ENCODE assay signal across 8 cellular contexts in the genomic region with DNA sequence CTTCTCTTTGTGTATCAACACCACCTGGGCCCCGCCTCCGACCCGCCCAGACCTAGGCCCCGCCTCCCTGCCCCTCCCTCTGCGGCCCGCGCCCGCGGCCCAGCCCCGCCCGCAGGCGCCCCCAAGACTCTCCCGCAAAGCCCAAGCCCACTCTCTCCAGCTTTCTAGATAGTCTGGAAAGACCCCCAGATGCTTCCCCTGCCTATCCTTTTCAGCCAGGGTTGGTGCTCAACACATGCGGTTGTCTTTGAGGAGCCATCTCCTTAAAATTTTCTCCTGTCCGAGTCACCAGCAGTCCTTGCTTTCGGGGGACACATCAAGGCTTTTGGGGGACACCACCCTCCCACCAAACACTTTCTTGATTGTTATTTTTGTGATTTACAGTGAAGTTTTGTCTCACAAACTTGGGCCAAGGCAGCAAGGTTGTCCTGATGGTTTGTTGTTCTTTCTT. TPM values are rescaled to one million over a fixed set of nuclear protein-coding genes. Genes with fewer than 3 reads are reported as not detected.
A peak's percentile ranks its signal among the peaks of the same experiment; 100 is the strongest.
DNase-seq lines count a peak whose midpoint lies in the region; ATAC-seq, FAIRE-seq and TF ChIP-seq lines count a peak whose summit lies in the region.

No MANE protein-coding gene starts in this region.

- H3K27me3 ChIP-seq in GM12878 (replicated peaks in 1 of 2; ENCODE audit: control insufficient read depth in 2 of 2, insufficient read depth in 2 of 2, low read length in 1 of 2) = no peaks in the 10 kb centered on the region
- no peaks in the 10 kb centered on the region for H3K27me3 ChIP-seq in upper lobe of right lung

- TF ChIP-seq EP300 in A549 (IDR thresholded peaks at IDR 0.05) = no peak
- no peak for TF ChIP-seq EP300 in GM12878 (IDR thresholded peaks at IDR 0.05; ENCODE audit: borderline replicate concordance in 1 of 2, control insufficient read depth in 1 of 2, low read depth in 2 of 2, low read length in 2 of 2)

- RAD21 ChIA-PET in GM12878 (lab: Charles Lee; ENCODE audit: unreplicated experiment) = interaction anchor here (0.6 to 3.3 kb wide), 5 partner anchors 10 to 1162 kb away, joined by 3 to 10 read pairs (median 3); a partner anchor contains a TSS

- H3K9me3 ChIP-seq in A549 (no peaks in the 10 kb centered on the region), GM12878 (replicated peaks; ENCODE audit: control insufficient read depth, insufficient read depth, low read length) (no peaks in the 10 kb centered on the region), upper lobe of right lung (no peaks in the 10 kb centered on the region)

- WGBS in A549 (ENCODE audit: missing lambda C conversion rate) = 4% methylated on average over 4 of the region's 16 CpGs
- 0% methylated on average over 5 of the region's 16 CpGs for WGBS in GM12878 (ENCODE audit: insufficient coverage, insufficient replicate concordance, low lambda C conversion rate, missing lambda C conversion rate)

- POLR2A ChIA-PET in A549 (lab: Yijun Ruan, JAX) = interaction anchor here (0.7 to 3.3 kb wide), 4 partner anchors 11 to 288 kb away, joined by 3 to 28 read pairs (median 6); no protein-coding TSS in a partner anchor
- POLR2A ChIA-PET in GM12878 (lab: Charles Lee) = interaction anchor here (0.6 to 1.8 kb wide), 4 partner anchors 12 to 139 kb away, joined by 3 to 7 read pairs (median 4); no protein-coding TSS in a partner anchor

- BruUV-seq in GM12878 (replicated peaks; lab: Mats Ljungman, UMichigan) = no TSS peak

- H3K4me3 ChIP-seq in A549 (peak overlapping the region; percentile 91), GM12878 (peak overlapping the region; percentile 84), upper lobe of right lung (peak overlapping the region; percentile 92)

- H3K27ac ChIP-seq in A549 (peak overlapping the region; percentile 99 to 100), GM12878 (ENCODE audit: control insufficient read depth, insufficient read depth) (peak overlapping the region; percentile 64), upper lobe of right lung (peak overlapping the region; percentile 98)

- in situ Hi-C loops in GM12878 (cut with MboI) = no loop called here

- peak overlapping the region; percentile 100 for H2AFZ ChIP-seq in GM12878 (ENCODE audit: control insufficient read depth, low read depth, low read length)

- no peak for FAIRE-seq in A549 (lab: Jason Lieb, UNC)
- no peak for FAIRE-seq in GM12878 (lab: Jason Lieb, UNC)
- FAIRE-seq in D721Med (lab: Jason Lieb, UNC) = no peak

- peaks cover 18% of the 10 kb centered on the region for H3K4me1 Mint-ChIP-seq in memory B cell

- peaks cover 3% of the 10 kb centered on the region for H3K36me3 Mint-ChIP-seq in memory B cell

- SMC1A ChIA-PET in GM12878 (lab: Charles Lee; ENCODE audit: uncharacterized antibody, unreplicated experiment) = interaction anchor here (0.6 kb wide), 1 partner anchor 287 kb away, joined by 3 read pairs; no protein-coding TSS in a partner anchor

- intact Hi-C loops in GM12878 (cut with micrococcal nuclease; ENCODE audit: unreplicated experiment) (loop anchor here (1.0 to 10.0 kb wide), 8 partner anchors 10 to 1158 kb away; a partner anchor contains a TSS), upper lobe of right lung (cut with DNase I) (no loop called here)

- no peaks in the 10 kb centered on the region; the same call in 1 of the 2 replicates for H4K20me1 ChIP-seq in GM12878 (ENCODE audit: control insufficient read depth, insufficient read depth)

- peak overlapping the region; percentile 96 for H3K27ac Mint-ChIP-seq in memory B cell

- H3K9me3 Mint-ChIP-seq in memory B cell = no peaks in the 10 kb centered on the region

- peak overlapping the region; percentile 87 for H3K9ac ChIP-seq in GM12878 (ENCODE audit: control insufficient read depth, insufficient read depth, low read length)

- no peak for DNase-seq in A549 (ENCODE audit: low read depth in 1 of 2, low spot score in 1 of 2)
- no peak for DNase-seq in GM12878 (ENCODE audit: low read depth, low spot score)
- DNase-seq in memory B cell (ENCODE audit: low spot score in 2 of 2) = no peak
- no peak for DNase-seq in upper lobe of right lung
- no peak for DNase-seq in D721Med (ENCODE audit: insufficient read length, low spot score)
- no peak for DNase-seq in EL
- no peak for DNase-seq in stimulated activated CD4-positive, alpha-beta T cell treated with anti-CD3 and anti-CD28 coated beads, Interleukin-2, amount 100 ng/mL, for 48 hours

- H3K4me2 ChIP-seq in A549 (peak overlapping the region; percentile 90), GM12878 (ENCODE audit: control insufficient read depth, insufficient read depth) (peak overlapping the region; percentile 99)

- TF ChIP-seq POLR2A in A549 (IDR thresholded peaks at IDR 0.05; ENCODE audit: low read length) (no peak), GM12878 (IDR thresholded peaks at IDR 0.05; ENCODE audit: low read depth, low read length) (no peak)

- TF ChIP-seq RAD21 in A549 (conservative IDR thresholded peaks at IDR 0.05 in 1 of 2, IDR thresholded peaks at IDR 0.05 in 1 of 2) (no peak), GM12878 (IDR thresholded peaks at IDR 0.05; ENCODE audit: insufficient read depth, low read depth, low read length) (no peak)

- no peaks in the 10 kb centered on the region for H3K27me3 Mint-ChIP-seq in memory B cell

- H3K4me3 Mint-ChIP-seq in memory B cell = peak overlapping the region; percentile 96

- H3K79me2 ChIP-seq in GM12878 (ENCODE audit: control insufficient read depth, insufficient read depth, low read length) = peaks cover 51% of the 10 kb centered on the region

- ATAC-seq in A549 = no peak; a peak in 1 of 6 replicates
- peak; percentile 86 for ATAC-seq in HG03520 (IDR thresholded peaks at IDR 0.05; ENCODE audit: unreplicated experiment)
- no peak for ATAC-seq in GM12878
- no peak for ATAC-seq in memory B cell (ENCODE audit: low read depth)
- no peak for ATAC-seq in upper lobe of right lung

- H3K36me3 ChIP-seq in GM12878 (ENCODE audit: control insufficient read depth in 2 of 2, insufficient read depth in 2 of 2, low read length in 1 of 2) (peaks cover 0 to 19% of the 10 kb centered on the region in 2 experiments), upper lobe of right lung (peaks cover 34% of the 10 kb centered on the region)

- no peak for TF ChIP-seq CTCF in A549 (IDR thresholded peaks at IDR 0.05)
- no peak for TF ChIP-seq CTCF in GM12878 (IDR thresholded peaks at IDR 0.05 in 2 of 3, conservative IDR thresholded peaks at IDR 0.05 in 1 of 3; ENCODE audit: control insufficient read depth in 2 of 3, extremely low read depth in 1 of 3, insufficient read depth in 1 of 3, low read depth in 3 of 3, low read length in 3 of 3)
- no peak for TF ChIP-seq CTCF in upper lobe of right lung (IDR thresholded peaks at IDR 0.05)
- no peak for TF ChIP-seq CTCF in D721Med (IDR thresholded peaks at IDR 0.05; ENCODE audit: insufficient read depth, missing control alignments)

- H3K4me1 ChIP-seq in A549 (peaks cover 28% of the 10 kb centered on the region), GM12878 (ENCODE audit: control insufficient read depth, insufficient read depth, low read length) (peaks cover 7% of the 10 kb centered on the region), upper lobe of right lung (peaks cover 33% of the 10 kb centered on the region)

- CTCF ChIA-PET in A549 (lab: Yijun Ruan, JAX) = interaction anchor here (0.9 to 1.0 kb wide), 2 partner anchors 302 to 382 kb away, joined by 3 to 4 read pairs; a partner anchor contains a TSS
- CTCF ChIA-PET in GM12878 (lab: Yijun Ruan, JAX) = no interaction called here

TF ChIP-seq in A549, 52 proteins besides CTCF, POLR2A, EP300 and RAD21:
- TF ChIP-seq JUN (IDR thresholded peaks at IDR 0.05) (peak in 1 of 2 experiments; percentile 46; a peak in 1 of 5 replicates), RFX5 (IDR thresholded peaks at IDR 0.05) (no peak)

TF ChIP-seq in GM12878, 131 proteins besides CTCF, POLR2A, EP300 and RAD21 (continues in another document):
- TF ChIP-seq SIN3A (IDR thresholded peaks at IDR 0.05; ENCODE audit: low read depth, low read length) = peak; percentile 7; the same call in 1 of the 2 replicates
- TF ChIP-seq HCFC1 (IDR thresholded peaks at IDR 0.05; ENCODE audit: low read length) = 0 out of 2 replicates have a peak, but pooled peaks have one; percentile 2
- TF ChIP-seq POU2F2 (IDR thresholded peaks at IDR 0.05; ENCODE audit: borderline replicate concordance, low read depth, low read length) = no peak
- peak; percentile 8; the same call in 1 of the 2 replicates for TF ChIP-seq CHD2 (IDR thresholded peaks at IDR 0.05; ENCODE audit: borderline replicate concordance, low read depth, low read length)
- TF ChIP-seq EGR1 (IDR thresholded peaks at IDR 0.05; ENCODE audit: borderline replicate concordance in 1 of 2, low read depth in 2 of 2, low read length in 2 of 2) = no peak
- TF ChIP-seq BHLHE40 (IDR thresholded peaks at IDR 0.05; ENCODE audit: borderline replicate concordance in 1 of 2, low read depth in 2 of 2, low read length in 1 of 2) = 0 out of 4 replicates have a peak, but pooled peaks have one; percentile 7 to 61
- TF ChIP-seq RCOR1 (conservative IDR thresholded peaks at IDR 0.05; ENCODE audit: low read depth, low read length) = 0 out of 2 replicates have a peak, but pooled peaks have one; percentile 13
- TF ChIP-seq STAT3 (IDR thresholded peaks at IDR 0.05; ENCODE audit: low read depth, low read length) = no peak

RNA-seq across cellular contexts. Expression of a gene that starts 0.3 kb away (rescaled TPM):
- polyA plus RNA-seq in A549 (2011; rRNA removed) = 366 and 519 TPM in 2 replicates
- polyA plus RNA-seq in A549 (2012; cell fraction: cytosol; rRNA removed) = 38.6 and 50.8 TPM in 2 replicates
- 108 and 151 TPM in 2 replicates for polyA plus RNA-seq in A549 (2012; cell fraction: nucleus; rRNA removed)
- polyA plus RNA-seq in A549 (2017; fragmentation: RNase III; extraction: RNeasy Plus Mini Kit Qiagen cat#74134 plus additional on column Dnase treatment) = 131 to 195 TPM (median 187 TPM) in 3 replicates
- polyA minus RNA-seq in A549 (2011; rRNA and poly(A)+ RNA removed) = 230 and 257 TPM in 2 replicates
- total RNA-seq in GM12878 (2013; cell fraction: nucleolus; rRNA removed) = 920 and 952 TPM in 2 replicates
- total RNA-seq in GM12878 (2014; rRNA removed) = 117 and 156 TPM in 2 replicates
- 109 and 111 TPM in 2 replicates for total RNA-seq in GM12878 (2014; rRNA removed; fragmentation: Illumina TruSeq; extraction: Trizol)
- total RNA-seq in GM12878 (2021) = 112 and 118 TPM in 2 replicates
- 21.8 TPM for polyA plus RNA-seq in GM12878 (2011; ENCODE audit: low read depth)
- 103 and 142 TPM in 2 replicates for polyA plus RNA-seq in GM12878 (2011; rRNA removed)
- polyA plus RNA-seq in GM12878 (2011; cell fraction: cytosol; rRNA removed) = 39.8 and 59.5 TPM in 2 replicates
- polyA plus RNA-seq in GM12878 (2011; cell fraction: nucleus; rRNA removed) = 187 and 191 TPM in 2 replicates
- polyA plus RNA-seq in GM12878 (2012) = 37.4 and 49.1 TPM in 2 replicates
- 84.2 and 115 TPM in 2 replicates for polyA plus RNA-seq in GM12878 (2014; fragmentation: Illumina TruSeq; extraction: Trizol)
- polyA plus RNA-seq in GM12878 (2014; fragmentation: Nextera tagmentation; extraction: Ambion mirVana) = 10 to 100 TPM; 36.2 to 47.3 TPM
- 48.4 and 61.8 TPM in 2 replicates for polyA plus RNA-seq in GM12878 (2014; rRNA removed)
- 10 to 100 TPM; 69.2 to 75.3 TPM for polyA plus RNA-seq in GM12878 (2016; fragmentation: Nextera tagmentation; extraction: Ambion mirVana)
- 84.7 and 105 TPM in 2 replicates for polyA minus RNA-seq in GM12878 (2011; rRNA and poly(A)+ RNA removed)
- polyA minus RNA-seq in GM12878 (2011; cell fraction: cytosol; rRNA and poly(A)+ RNA removed) = 40.1 and 47.0 TPM in 2 replicates
- polyA minus RNA-seq in GM12878 (2011; cell fraction: nucleus; rRNA and poly(A)+ RNA removed) = 239 and 256 TPM in 2 replicates
- total RNA-seq in upper lobe of right lung = 343 TPM
